ENCODE assay signal across 24 cellular contexts in the genomic region with DNA sequence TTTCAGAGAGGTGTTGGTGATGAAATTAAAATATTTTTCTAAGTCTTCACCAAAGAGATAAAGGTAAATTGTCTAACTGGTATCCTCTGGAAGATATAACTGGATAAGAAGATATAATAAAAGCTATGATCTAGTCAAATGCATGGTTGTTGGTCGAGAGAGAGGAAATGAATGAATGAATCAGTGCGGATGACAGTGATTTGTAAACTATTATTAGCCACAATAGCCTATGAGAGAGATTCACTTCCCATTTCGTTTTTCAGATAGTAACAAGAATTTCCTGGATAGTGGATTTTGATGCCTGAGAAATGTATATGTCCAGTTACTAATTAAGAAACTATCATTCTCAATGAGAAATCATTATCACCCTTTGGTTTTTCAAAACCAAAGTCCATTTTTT.
"Had no signal": no experiment of that assay in that cellular context is flagged by ENCODE, and none has a peak within 500 bp of the region (broad histone marks: within the 10 kb centered on the region; RNA-seq: fewer than 3 reads in every experiment).

No MANE protein-coding gene starts in this region.

- H3K9me3 ChIP-seq: adrenal gland, breast epithelium, colonic mucosa, left ventricle myocardium inferior, mucosa of descending colon, pancreas, psoas muscle, upper lobe of right lung had no signal

- H3K27ac ChIP-seq: adrenal gland, breast epithelium, colonic mucosa, foreskin keratinocyte, left ventricle myocardium inferior, pancreas, psoas muscle, upper lobe of right lung had no signal

- DNase-seq: activated B cell treated with CpG ODN at 0.5 μM for 24 hours; activated CD4-positive, alpha-beta T cell treated with anti-CD3 and anti-CD28 coated beads for 36 hours; activated CD4-positive, alpha-beta T cell treated with anti-CD3 and anti-CD28 coated beads, Interleukin-2, amount 50 U/mL, for 4 hours; activated CD8-positive, alpha-beta memory T cell treated with anti-CD3 and anti-CD28 coated beads for 24 hours; activated CD8-positive, alpha-beta memory T cell treated with anti-CD3 and anti-CD28 coated beads, Interleukin-2, amount 50 U/mL, for 4 hours; activated naive CD4-positive, alpha-beta T cell; activated T-cell treated with anti-CD3 and anti-CD28 coated beads, Interleukin-2, amount 50 U/mL, for 24 hours; adrenal gland; colonic mucosa; foreskin keratinocyte; immature natural killer cell; kidney glomerular epithelial cell; left ventricle myocardium inferior; mesendoderm; mucosa of descending colon; nephron progenitor cell; pancreas; psoas muscle; right cardiac atrium; stimulated activated CD4-positive, alpha-beta T cell treated with anti-CD3 and anti-CD28 coated beads, Interleukin-4, amount 100 ng/mL, for 4 hours; stimulated activated naive CD8-positive, alpha-beta T cell treated with anti-CD3 and anti-CD28 coated beads, Interleukin-15, Interleukin-2, amounts not matched to agents 100 U/mL and 50 U/mL, for 24 hours; upper lobe of right lung had no signal

- H3K36me3 ChIP-seq: breast epithelium had no signal

- H3K4me3 ChIP-seq: adrenal gland, breast epithelium, colonic mucosa, left ventricle myocardium inferior, mucosa of descending colon, pancreas, psoas muscle, upper lobe of right lung had no signal

- H3K27me3 ChIP-seq: adrenal gland, breast epithelium, colonic mucosa, foreskin keratinocyte, pancreas, upper lobe of right lung had no signal

- H3K4me1 ChIP-seq: breast epithelium, colonic mucosa, upper lobe of right lung had no signal

- ATAC-seq: activated CD4-positive, alpha-beta T cell treated with anti-CD3 and anti-CD28 coated beads for 36 hours; activated T-helper 17 cell treated with anti-CD3 and anti-CD28 coated beads, Interleukin-2, amount 50 U/mL, for 72 hours; foreskin keratinocyte; mucosa of descending colon; pancreas; psoas muscle; right cardiac atrium; stimulated activated naive CD8-positive, alpha-beta T cell treated with anti-CD3 and anti-CD28 coated beads, Interleukin-15, Interleukin-2, amounts not matched to agents 100 U/mL and 50 U/mL, for 24 hours; upper lobe of right lung had no signal
